Comparison of ENCODE assay signal across 26 cellular contexts in the genomic region with DNA sequence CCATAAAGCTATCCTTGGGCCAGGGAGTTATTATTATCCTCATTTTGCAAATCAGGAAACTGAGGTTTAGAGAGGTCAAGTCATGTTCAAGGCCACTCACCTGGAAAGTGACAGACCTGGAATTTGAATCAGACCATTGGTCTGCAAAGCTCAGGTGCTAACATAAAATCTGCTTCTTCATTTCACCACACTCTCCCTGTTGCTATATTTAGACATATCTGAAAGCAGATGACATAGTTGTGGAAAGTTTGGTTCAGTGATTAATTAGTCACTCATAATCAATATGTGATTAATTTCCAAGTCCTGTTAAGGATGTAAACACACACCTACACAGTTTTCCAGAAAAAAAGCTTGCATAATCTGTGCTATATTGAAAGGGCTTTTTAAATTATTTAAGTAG. TPM values are rescaled to one million over a fixed set of nuclear protein-coding genes. Genes with fewer than 3 reads are reported as not detected.
DNase-seq lines count a peak whose midpoint lies in the region; ATAC-seq and TF ChIP-seq lines count a peak whose summit lies in the region.
"Had no signal": no experiment of that assay in that cellular context is flagged by ENCODE, and none has a peak within 500 bp of the region (broad histone marks: within the 10 kb centered on the region; RNA-seq: fewer than 3 reads in every experiment).

No MANE protein-coding gene starts in this region.

- no peaks in the 10 kb centered on the region for H3K27me3 ChIP-seq in mesenchymal stem cell (ENCODE audit: control insufficient read depth in 1 of 2, insufficient read depth in 1 of 2, low read length in 2 of 2)
- H3K27me3 ChIP-seq: BLaER1 treated with 17β-estradiol and CSF1 and Interleukin-3, amounts not matched to agents 10 nM and 100 nM; right lobe of liver had no signal

- no peak overlapping the region for H2BK120ac ChIP-seq in mesenchymal stem cell (ENCODE audit: low read depth, low read length)

- no peak overlapping the region for H4K8ac ChIP-seq in mesenchymal stem cell (ENCODE audit: low read length)

- no peak for DNase-seq in HEK293T (ENCODE audit: extremely low spot score)
- no peak for DNase-seq in mesenchymal stem cell
- DNase-seq: activated effector memory CD4-positive, alpha-beta T cell treated with anti-CD3 and anti-CD28 coated beads, Interleukin-2, amount 50 U/mL, for 16 hours; central memory CD4-positive, alpha-beta T cell; dorsolateral prefrontal cortex; glutamatergic neuron; GOT3; kidney; lower lobe of right lung; NCI-H1092 treated with DMSO at 0.1 percent for 48 hours; NCI-H187 treated with DMSO at 0.1 percent for 48 hours; NCI-H526 treated with DMSO at 0.1 percent for 48 hours; right lobe of liver; RPMI8226; stimulated activated CD4-positive, alpha-beta T cell treated with anti-CD3 and anti-CD28 coated beads, Interleukin-12 subunit alpha, Interleukin-12 subunit beta, amount 100 ng/mL, for 4 hours; stimulated activated naive CD8-positive, alpha-beta T cell treated with anti-CD3 and anti-CD28 coated beads, Interleukin-15, Interleukin-2, amounts not matched to agents 100 U/mL and 50 U/mL, for 24 hours had no signal

- H2BK12ac ChIP-seq in mesenchymal stem cell (ENCODE audit: low read length in 2 of 2), result no peak overlapping the region

- H3K9ac ChIP-seq in mesenchymal stem cell (ENCODE audit: low read length), result no peak overlapping the region
- H3K9ac ChIP-seq: BLaER1 treated with 17β-estradiol and CSF1 and Interleukin-3, amounts not matched to agents 10 nM and 100 nM; parathyroid adenoma had no signal

- H4K91ac ChIP-seq in mesenchymal stem cell (ENCODE audit: low read length), result no peak overlapping the region

- CTCF ChIA-PET in HEK293T (lab: Yijun Ruan, JAX), result no interaction called here

- no peak overlapping the region for H2AFZ ChIP-seq in mesenchymal stem cell (ENCODE audit: low read depth, low read length)

- H3K4me1 ChIP-seq in mesenchymal stem cell (ENCODE audit: control insufficient read depth, insufficient read depth, low read depth, low read length), result no peaks in the 10 kb centered on the region
- H3K4me1 ChIP-seq: BLaER1 treated with 17β-estradiol and CSF1 and Interleukin-3, amounts not matched to agents 10 nM and 100 nM; lower lobe of right lung; right lobe of liver had no signal

- no peaks in the 10 kb centered on the region for H3K36me3 ChIP-seq in mesenchymal stem cell (ENCODE audit: control insufficient read depth in 1 of 2, insufficient read depth in 2 of 2, low read depth in 1 of 2, low read length in 2 of 2)
- H3K36me3 ChIP-seq: BLaER1 treated with 17β-estradiol and CSF1 and Interleukin-3, amounts not matched to agents 10 nM and 100 nM; lower lobe of right lung; right lobe of liver had no signal

- H3K27ac ChIP-seq in mesenchymal stem cell (ENCODE audit: low read length, poor library complexity, severe bottlenecking), result no peak overlapping the region
- H3K27ac ChIP-seq: BLaER1 treated with 17β-estradiol and CSF1 and Interleukin-3, amounts not matched to agents 10 nM and 100 nM; dorsolateral prefrontal cortex; lower lobe of right lung; parathyroid adenoma; right lobe of liver had no signal

- H3K4ac ChIP-seq in mesenchymal stem cell (ENCODE audit: low read depth in 1 of 2, low read length in 2 of 2), result no peak overlapping the region

- ATAC-seq in GM18868 (IDR thresholded peaks at IDR 0.05; ENCODE audit: unreplicated experiment), result peak; percentile 37
- peak; percentile 60 for ATAC-seq in GM19463 (IDR thresholded peaks at IDR 0.05; ENCODE audit: unreplicated experiment)
- ATAC-seq in HG02981 (IDR thresholded peaks at IDR 0.05; ENCODE audit: unreplicated experiment), result peak; percentile 68
- ATAC-seq in HG03457 (IDR thresholded peaks at IDR 0.05; ENCODE audit: unreplicated experiment), result peak; percentile 77
- ATAC-seq in GM21381 (IDR thresholded peaks at IDR 0.05; ENCODE audit: unreplicated experiment), result no peak
- no peak for ATAC-seq in GM21723 (IDR thresholded peaks at IDR 0.05; ENCODE audit: unreplicated experiment)
- ATAC-seq: lower lobe of right lung; stimulated activated naive CD8-positive, alpha-beta T cell treated with anti-CD3 and anti-CD28 coated beads, Interleukin-15, Interleukin-2, amounts not matched to agents 100 U/mL and 50 U/mL, for 24 hours had no signal

- no peaks in the 10 kb centered on the region for H3K9me3 ChIP-seq in mesenchymal stem cell (ENCODE audit: control insufficient read depth, low read length)
- H3K9me3 ChIP-seq: lower lobe of right lung, right lobe of liver had no signal

- POLR2A ChIA-PET in HEK293T (lab: Yijun Ruan, JAX), result no interaction called here

- no peak overlapping the region for H3K14ac ChIP-seq in mesenchymal stem cell (ENCODE audit: low read length in 2 of 2)

- no peaks in the 10 kb centered on the region for H3K79me1 ChIP-seq in mesenchymal stem cell (replicated peaks; ENCODE audit: low read length, poor library complexity, severe bottlenecking)

- no peak overlapping the region for H2AK5ac ChIP-seq in mesenchymal stem cell (ENCODE audit: low read length, severe bottlenecking)

- H3K23ac ChIP-seq in mesenchymal stem cell (ENCODE audit: low read length in 2 of 2), result no peak overlapping the region

- no peak overlapping the region for H3K4me3 ChIP-seq in mesenchymal stem cell (ENCODE audit: insufficient read depth in 1 of 2, low read depth in 1 of 2, low read length in 2 of 2)
- H3K4me3 ChIP-seq: BLaER1 treated with 17β-estradiol and CSF1 and Interleukin-3, amounts not matched to agents 10 nM and 100 nM; dorsolateral prefrontal cortex; lower lobe of right lung; right lobe of liver had no signal

- H2BK5ac ChIP-seq in mesenchymal stem cell (ENCODE audit: low read depth, low read length, poor library complexity, severe bottlenecking), result no peak overlapping the region

- no peak overlapping the region for H2BK15ac ChIP-seq in mesenchymal stem cell (ENCODE audit: low read depth, poor library complexity, severe bottlenecking)

- H3K18ac ChIP-seq in mesenchymal stem cell (ENCODE audit: low read depth in 1 of 2, low read length in 2 of 2), result no peak overlapping the region

- H3K4me2 ChIP-seq in mesenchymal stem cell (ENCODE audit: low read length, poor library complexity, severe bottlenecking), result no peak overlapping the region
- H3K4me2 ChIP-seq: BLaER1 treated with 17β-estradiol and CSF1 and Interleukin-3, amounts not matched to agents 10 nM and 100 nM had no signal

TF ChIP-seq in HEK293T, 16 proteins besides CTCF, POLR2A, EP300 and RAD21:
- TF ChIP-seq ELF4 (IDR thresholded peaks at IDR 0.05) (no peak), FOXA1 (IDR thresholded peaks at IDR 0.05) (no peak), SP1 (IDR thresholded peaks at IDR 0.05) (no peak), HDGF (IDR thresholded peaks at IDR 0.05; ENCODE audit: borderline replicate concordance) (no peak), NFRKB (IDR thresholded peaks at IDR 0.05) (no peak)

RNA-seq across cellular contexts. Expression of gene LINC00305, which starts 57.4 kb away (rescaled TPM):
- polyA plus RNA-seq in mesenchymal stem cell (2013, experiment 1 of 2), result not detected
- polyA plus RNA-seq in mesenchymal stem cell (2013, experiment 2 of 2), result not detected
- polyA plus RNA-seq: endothelial cell of umbilical vein, neural cell had no signal

Comparison
In these comparisons a context has a peak if more than half of its experiments do, and no peak if none do; other contexts are left out.
1. ATAC-seq: peak in GM18868 (single experiment), GM19463 (single experiment), HG02981 (single experiment) and HG03457 (single experiment); none in GM21381 (single experiment) and GM21723 (single experiment).